ENCODE assay signal across 23 cellular contexts in the genomic region with DNA sequence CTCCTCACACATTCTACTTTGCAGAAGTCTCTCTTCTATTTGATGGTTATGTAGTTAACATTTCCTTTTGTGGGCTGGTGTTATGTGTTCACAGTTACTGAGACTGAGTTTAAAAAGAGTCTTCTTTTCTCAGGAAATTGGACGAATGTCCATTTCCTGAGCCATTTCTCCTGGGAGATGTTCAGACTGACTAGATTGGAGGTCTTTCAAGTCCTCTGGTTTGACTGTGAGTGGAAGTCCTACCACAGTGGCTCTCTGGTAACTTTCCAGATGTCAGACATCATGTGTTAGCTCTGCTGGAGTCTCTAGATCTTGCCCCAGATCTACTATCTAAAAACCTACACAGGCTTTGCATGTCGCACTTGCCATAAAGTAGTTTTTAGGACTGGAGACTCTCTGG.
"Had no signal": no experiment of that assay in that cellular context is flagged by ENCODE, and none has a peak within 500 bp of the region (broad histone marks: within the 10 kb centered on the region; RNA-seq: fewer than 3 reads in every experiment).

No MANE protein-coding gene starts in this region.

- H3K27me3 ChIP-seq: brain microvascular endothelial cell, cardiac muscle cell, Peyer's patch had no signal

- H3K27ac ChIP-seq: brain microvascular endothelial cell, cardiac muscle cell, Peyer's patch, RWPE1, VCaP had no signal

- H3K36me3 ChIP-seq: brain microvascular endothelial cell, cardiac muscle cell, Peyer's patch had no signal

- H3K4me3 ChIP-seq: cardiac muscle cell, Peyer's patch had no signal

- ATAC-seq: activated naive CD4-positive, alpha-beta T cell treated with anti-CD3 and anti-CD28 coated beads, Interleukin-2, amount 50 U/mL, for 72 hours; activated naive CD8-positive, alpha-beta T cell treated with anti-CD3 and anti-CD28 coated beads, Interleukin-2, amount 50 U/mL, for 24 hours; activated T-cell treated with anti-CD3 and anti-CD28 coated beads, Interleukin-2, amount 50 U/mL, for 4 hours; T-helper 17 cell had no signal

- DNase-seq: activated CD4-positive, alpha-beta memory T cell treated with anti-CD3 and anti-CD28 coated beads for 36 hours; activated CD4-positive, alpha-beta T cell treated with anti-CD3 and anti-CD28 coated beads, Interleukin-2, amount 10 ng/mL, durations not matched to agents 7 days and 5 days; activated CD4-positive, CD25-positive, alpha-beta regulatory T cell; activated CD8-positive, alpha-beta memory T cell treated with anti-CD3 and anti-CD28 coated beads for 24 hours; activated effector memory CD4-positive, alpha-beta T cell treated with anti-CD3 and anti-CD28 coated beads, Interleukin-2, amount 50 U/mL, for 16 hours; activated naive CD4-positive, alpha-beta T cell treated with Interleukin-2 at 50 U/mL for 16 hours; activated naive CD8-positive, alpha-beta T cell treated with anti-CD3 and anti-CD28 coated beads, Interleukin-2, amount 50 U/mL, for 24 hours; activated T-cell treated with anti-CD3 and anti-CD28 coated beads, Interleukin-2, amount 50 U/mL, for 4 hours; amygdala; brain microvascular endothelial cell; Kasumi-1; KBM-7; NCI-H1105 treated with DMSO at 0.1 percent for 48 hours; NCI-H1436 treated with DMSO at 0.1 percent for 48 hours; NCI-H187; Peyer's patch; SIG-M5; T-helper 17 cell; T1000 had no signal
